15 cellular contexts compared by ENCODE assay signal in the genomic region with DNA sequence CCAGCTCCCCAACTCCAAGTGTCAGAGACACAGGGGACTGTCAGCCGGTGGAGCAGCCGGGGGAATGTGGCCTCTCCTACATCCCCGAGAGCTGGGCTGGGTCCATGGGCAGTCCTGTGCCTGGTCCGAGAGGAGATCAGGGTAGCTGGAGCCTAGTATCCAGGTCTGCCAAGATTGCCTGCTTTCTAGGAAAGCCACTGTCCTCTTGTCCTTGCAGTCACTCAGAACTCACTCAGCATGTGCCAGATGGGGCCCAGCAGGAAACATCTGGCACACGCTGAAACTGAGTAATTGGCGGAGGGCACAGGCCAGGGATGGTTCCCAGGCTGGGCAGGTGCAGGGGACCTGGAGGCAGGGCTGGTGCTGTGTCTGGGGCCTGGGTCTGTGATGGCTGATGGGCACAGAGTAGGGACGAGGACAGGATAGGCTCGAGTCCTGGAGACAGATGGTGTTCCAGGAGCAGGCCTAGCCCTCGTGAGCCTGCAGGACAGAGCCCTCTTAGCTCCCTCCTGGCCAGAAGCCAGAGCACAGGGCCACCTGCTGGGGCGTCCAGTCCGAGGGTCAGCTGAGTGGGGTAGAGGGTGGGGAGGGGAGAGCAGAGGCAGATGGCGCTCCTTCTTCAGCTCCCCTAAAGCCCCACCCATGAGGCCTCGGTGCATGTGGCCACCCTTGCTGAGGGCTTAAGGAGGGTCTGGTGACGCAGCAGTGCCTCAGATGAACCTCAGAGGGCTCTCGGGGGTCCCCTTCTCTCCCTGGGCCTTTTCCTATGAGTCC. TPM values are rescaled to one million over a fixed set of nuclear protein-coding genes. Genes with fewer than 3 reads are reported as not detected.
DNase-seq lines count a peak whose midpoint lies in the region; ATAC-seq, FAIRE-seq and TF ChIP-seq lines count a peak whose summit lies in the region.
"Had no signal": no experiment of that assay in that cellular context is flagged by ENCODE, and none has a peak within 500 bp of the region (broad histone marks: within the 10 kb centered on the region; RNA-seq: fewer than 3 reads in every experiment).

No MANE protein-coding gene starts in this region.

- ATAC-seq in stimulated activated naive CD8-positive, alpha-beta T cell treated with anti-CD3 and anti-CD28 coated beads, Interleukin-15, amount 100 ng/mL, for 72 hours = no peak
- no peak for ATAC-seq in stimulated activated naive CD8-positive, alpha-beta T cell treated with anti-CD3 and anti-CD28 coated beads, Interleukin-15, Interleukin-2, amounts not matched to agents 100 U/mL and 50 U/mL, for 24 hours
- ATAC-seq in aorta (ENCODE audit: low FRiP score) = no peak
- no peak for ATAC-seq in HG02610 (IDR thresholded peaks at IDR 0.05; ENCODE audit: unreplicated experiment)

- peaks cover 6% of the 10 kb centered on the region for H3K4me1 Mint-ChIP-seq in stimulated activated naive CD8-positive, alpha-beta T cell treated with anti-CD3 and anti-CD28 coated beads, Interleukin-15, amount 100 ng/mL, for 72 hours

- H3K4me3 Mint-ChIP-seq in stimulated activated naive CD8-positive, alpha-beta T cell treated with anti-CD3 and anti-CD28 coated beads, Interleukin-15, amount 100 ng/mL, for 72 hours = no peak overlapping the region
- H3K4me3 Mint-ChIP-seq: IgD-negative memory B cell, neural progenitor cell had no signal

- H3K36me3 ChIP-seq in SJCRH30 = no peaks in the 10 kb centered on the region; the same call in 1 of the 2 replicates
- no peaks in the 10 kb centered on the region for H3K36me3 ChIP-seq in kidney (ENCODE audit: control insufficient read depth in 1 of 2, insufficient read depth in 2 of 2, low read length in 2 of 2)
- H3K36me3 ChIP-seq in aorta (ENCODE audit: control insufficient read depth in 1 of 2, insufficient read depth in 2 of 2, low read length in 1 of 2) = no peaks in the 10 kb centered on the region
- H3K36me3 ChIP-seq: neural progenitor cell had no signal

- POLR2A ChIA-PET in GM10248 (lab: Yijun Ruan, JAX) = interaction anchor here (0.5 kb wide), 1 partner anchor 227 kb away, joined by 3 read pairs; no protein-coding TSS in a partner anchor

- H3K9me3 ChIP-seq in SJCRH30 (replicated peaks) (no peaks in the 10 kb centered on the region), kidney (ENCODE audit: control insufficient read depth in 1 of 2, low read length in 2 of 2) (no peaks in the 10 kb centered on the region), aorta (ENCODE audit: control insufficient read depth, low read length) (no peaks in the 10 kb centered on the region)

- TF ChIP-seq CTCF in kidney (IDR thresholded peaks at IDR 0.05; ENCODE audit: borderline replicate concordance, extremely low read depth, insufficient read depth) (no peak), GM10248 (IDR thresholded peaks at IDR 0.05; ENCODE audit: control extremely low read depth, extremely low read depth, low read depth, missing control alignments) (no peak)

- peak overlapping the region; percentile 46 to 82 for H3K27ac Mint-ChIP-seq in stimulated activated naive CD8-positive, alpha-beta T cell treated with anti-CD3 and anti-CD28 coated beads, Interleukin-15, amount 100 ng/mL, for 72 hours

- H3K27ac ChIP-seq in SJCRH30 = no peak overlapping the region
- no peak overlapping the region for H3K27ac ChIP-seq in kidney (ENCODE audit: low read depth in 2 of 2, low read length in 2 of 2)
- H3K27ac ChIP-seq in aorta (ENCODE audit: low read depth in 1 of 2, low read length in 2 of 2) = no peak overlapping the region
- H3K27ac ChIP-seq: neural progenitor cell had no signal

- no peak for FAIRE-seq in kidney (lab: Jason Lieb, UNC)

- H3K4me1 ChIP-seq in SJCRH30 = no peaks in the 10 kb centered on the region
- H3K4me1 ChIP-seq in kidney (ENCODE audit: control insufficient read depth in 1 of 2, insufficient read depth in 1 of 2, low read depth in 1 of 2, low read length in 2 of 2) = no peaks in the 10 kb centered on the region
- H3K4me1 ChIP-seq in aorta (ENCODE audit: control insufficient read depth in 1 of 2, insufficient read depth in 2 of 2, low read length in 2 of 2) = no peaks in the 10 kb centered on the region
- H3K4me1 ChIP-seq: neural progenitor cell had no signal

- CTCF ChIA-PET in GM10248 (lab: Yijun Ruan, JAX) = interaction anchor here (1.0 to 1.4 kb wide), 3 partner anchors 84 to 369 kb away, joined by 3 read pairs; partner anchors contain the start of gene CNEP1R1

- 77 to 81% methylated on average over 13 to 15 of the region's 15 CpGs for WGBS in aorta, 2 donors

- H3K4me3 ChIP-seq in SJCRH30 = no peak overlapping the region
- no peak overlapping the region for H3K4me3 ChIP-seq in kidney (ENCODE audit: low read length in 2 of 2)
- H3K4me3 ChIP-seq in aorta (ENCODE audit: low read length in 2 of 2) = no peak overlapping the region
- H3K4me3 ChIP-seq: neural progenitor cell had no signal

- H3K9ac ChIP-seq in kidney (ENCODE audit: low read length in 2 of 2) = no peak overlapping the region
- H3K9ac ChIP-seq: neural progenitor cell had no signal

- no peaks in the 10 kb centered on the region for H3K27me3 ChIP-seq in SJCRH30
- no peaks in the 10 kb centered on the region for H3K27me3 ChIP-seq in aorta (ENCODE audit: control insufficient read depth in 1 of 2, insufficient read depth in 2 of 2, low read length in 1 of 2)
- H3K27me3 ChIP-seq: neural progenitor cell had no signal

- intact Hi-C loops in kidney (cut with DNase I) (no loop called here), aorta (cut with DNase I) (no loop called here)

- DNase-seq in stimulated activated naive CD8-positive, alpha-beta T cell treated with anti-CD3 and anti-CD28 coated beads, Interleukin-15, amount 100 ng/mL, for 72 hours = no peak
- DNase-seq in stimulated activated naive CD8-positive, alpha-beta T cell treated with anti-CD3 and anti-CD28 coated beads, Interleukin-15, Interleukin-2, amounts not matched to agents 100 U/mL and 50 U/mL, for 24 hours = no peak
- DNase-seq in SJCRH30 (peak; percentile 46 to 59), kidney (peak; percentile 70), aorta (peak; percentile 34 to 61), GM10248 (ENCODE audit: extremely low spot score) (no peak), GM03348 (ENCODE audit: low spot score) (no peak)
- DNase-seq: activated gamma-delta T cell; effector CD4-positive, alpha-beta T cell; NCI-H526 treated with DMSO at 0.1 percent for 48 hours; stimulated activated CD4-positive, alpha-beta T cell treated with anti-CD3 and anti-CD28 coated beads, Interleukin-2, amount 100 ng/mL, for 48 hours; T1000 had no signal

- no peaks in the 10 kb centered on the region for H3K9me3 Mint-ChIP-seq in stimulated activated naive CD8-positive, alpha-beta T cell treated with anti-CD3 and anti-CD28 coated beads, Interleukin-15, amount 100 ng/mL, for 72 hours
- H3K9me3 Mint-ChIP-seq: IgD-negative memory B cell, neural progenitor cell had no signal

- no peaks in the 10 kb centered on the region for H3K27me3 Mint-ChIP-seq in stimulated activated naive CD8-positive, alpha-beta T cell treated with anti-CD3 and anti-CD28 coated beads, Interleukin-15, amount 100 ng/mL, for 72 hours
- H3K27me3 Mint-ChIP-seq: IgD-negative memory B cell had no signal

RNA-seq across cellular contexts. Expression of gene ADCY7, which starts 31.1 kb away (rescaled TPM):
- total RNA-seq in SJCRH30 (2014; rRNA removed; shearing (Covaris generic)) = 26.2 and 27.1 TPM in 2 replicates
- total RNA-seq in kidney (40.5 TPM), aorta (10 to 100 TPM; 32.7 to 75.8 TPM)
- polyA plus RNA-seq in kidney (ENCODE audit: insufficient read depth, low read depth, low replicate concordance) (0.86 TPM), aorta (1 to 10 TPM; 4.0 to 7.8 TPM)

Comparison
In these comparisons a context has a peak if more than half of its experiments do, and no peak if none do; other contexts are left out.
1. DNase-seq: peak in SJCRH30 (2 of 2), kidney (single experiment) and aorta (2 of 2); none in stimulated activated naive CD8-positive, alpha-beta T cell treated with anti-CD3 and anti-CD28 coated beads, Interleukin-15, amount 100 ng/mL, for 72 hours (0 of 2), stimulated activated naive CD8-positive, alpha-beta T cell treated with anti-CD3 and anti-CD28 coated beads, Interleukin-15, Interleukin-2, amounts not matched to agents 100 U/mL and 50 U/mL, for 24 hours (single experiment), GM10248 (single experiment) and GM03348 (single experiment).